ENCODE assay signal across 25 cellular contexts in the genomic region with DNA sequence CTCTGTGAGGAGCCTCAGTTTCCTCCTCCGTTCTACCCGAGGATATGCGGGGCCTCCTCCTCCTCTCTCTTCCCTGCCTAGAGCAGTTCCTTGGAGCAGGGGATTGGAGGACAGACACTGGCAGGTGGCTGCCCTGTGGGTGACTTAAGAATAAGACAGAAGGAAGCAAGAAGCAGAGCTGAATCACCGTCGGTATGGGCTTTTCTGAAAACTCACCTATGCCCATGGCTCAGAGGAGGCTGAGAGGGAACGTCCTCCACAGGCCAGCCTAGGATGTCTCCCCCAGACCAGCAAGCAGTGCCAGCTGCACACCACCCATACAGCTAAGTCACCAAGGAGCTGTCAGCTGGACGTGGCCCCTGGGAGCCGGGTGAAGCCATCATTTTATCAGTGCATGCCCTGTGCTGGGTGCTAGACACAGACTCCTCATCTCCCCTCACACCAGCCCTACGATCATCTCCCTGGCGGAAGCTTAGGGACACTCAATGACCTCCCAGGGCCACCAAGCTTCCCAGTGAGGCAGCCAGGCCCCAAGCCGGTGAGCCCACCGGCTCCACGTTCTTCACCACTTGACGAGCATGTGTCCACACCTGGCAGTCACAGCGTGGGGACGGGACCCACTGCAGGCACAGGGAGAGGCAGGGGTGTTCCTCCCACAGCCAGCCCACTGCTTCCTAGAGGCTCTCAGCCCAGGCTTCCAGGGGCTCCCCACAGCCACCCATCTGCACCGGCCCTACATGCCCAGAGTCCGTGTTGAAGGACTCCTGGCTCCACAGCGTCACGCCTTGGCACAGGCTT. TPM values are rescaled to one million over a fixed set of nuclear protein-coding genes. Genes with fewer than 3 reads are reported as not detected.
DNase-seq lines count a peak whose midpoint lies in the region; ATAC-seq, FAIRE-seq and TF ChIP-seq lines count a peak whose summit lies in the region.
"Had no signal": no experiment of that assay in that cellular context is flagged by ENCODE, and none has a peak within 500 bp of the region (broad histone marks: within the 10 kb centered on the region; RNA-seq: fewer than 3 reads in every experiment).

No MANE protein-coding gene starts in this region.

- POLR2A ChIA-PET in activated CD4-positive, alpha-beta memory T cell treated with anti-CD3 and anti-CD28 coated beads for 36 hours (lab: Charles Lee): no interaction called here

- no peaks in the 10 kb centered on the region for H3K36me3 ChIP-seq in heart right ventricle
- no peaks in the 10 kb centered on the region for H3K36me3 ChIP-seq in kidney (ENCODE audit: control insufficient read depth in 1 of 2, insufficient read depth in 2 of 2, low read length in 2 of 2)
- H3K36me3 ChIP-seq: BLaER1 had no signal

- DNase-seq in heart right ventricle (no peak), left ventricle myocardium superior (no peak), kidney (peak; percentile 49), progenitor cell of endocrine pancreas (ENCODE audit: low spot score, unreplicated experiment) (no peak), GM03348 (ENCODE audit: low spot score) (no peak), ecto neural progenitor cell (ENCODE audit: low spot score) (no peak)
- DNase-seq in activated CD4-positive, alpha-beta memory T cell treated with anti-CD3 and anti-CD28 coated beads for 36 hours: no peak
- DNase-seq: activated CD4-positive, alpha-beta T cell treated with anti-CD3 and anti-CD28 coated beads for 4 hours; effector CD8-positive, alpha-beta T cell; EL; hippocampal formation; mucosa of descending colon; NCI-H1092 treated with DMSO at 0.1 percent for 48 hours; NCI-H187 treated with DMSO at 0.1 percent for 48 hours; NCI-H69; psoas muscle; SK-N-SH had no signal

- no peak overlapping the region for H3K9ac ChIP-seq in kidney (ENCODE audit: low read length in 2 of 2)
- H3K9ac ChIP-seq: BLaER1, SK-N-SH had no signal

- H3K27me3 Mint-ChIP-seq in progenitor cell of endocrine pancreas: no peaks in the 10 kb centered on the region
- H3K27me3 Mint-ChIP-seq in activated CD4-positive, alpha-beta memory T cell treated with anti-CD3 and anti-CD28 coated beads for 36 hours: no peaks in the 10 kb centered on the region
- H3K27me3 Mint-ChIP-seq: activated naive CD8-positive, alpha-beta T cell; IgD-negative memory B cell had no signal

- H3K27ac ChIP-seq in heart right ventricle (peak overlapping the region in 7 of 10 donors; percentile 15 to 82 (median 66)), angular gyrus (ENCODE audit: low read depth, low read length) (peak overlapping the region; percentile 73), kidney (ENCODE audit: low read depth in 2 of 2, low read length in 2 of 2) (no peak overlapping the region)
- H3K27ac ChIP-seq: BLaER1, psoas muscle had no signal

- H3K4me1 ChIP-seq in heart right ventricle: peaks cover 43 to 99% (median 83%) of the 10 kb centered on the region in 9 donors
- peaks cover 0 to 31% of the 10 kb centered on the region in 2 donors for H3K4me1 ChIP-seq in kidney (ENCODE audit: control insufficient read depth in 1 of 2, insufficient read depth in 1 of 2, low read depth in 1 of 2, low read length in 2 of 2)

- TF ChIP-seq CTCF in heart right ventricle (IDR thresholded peaks at IDR 0.05) (no peak), kidney (IDR thresholded peaks at IDR 0.05; ENCODE audit: borderline replicate concordance, extremely low read depth, insufficient read depth) (no peak), progenitor cell of endocrine pancreas (IDR thresholded peaks at IDR 0.05; ENCODE audit: unreplicated experiment) (no peak)

- no peaks in the 10 kb centered on the region for H3K36me3 Mint-ChIP-seq in progenitor cell of endocrine pancreas (ENCODE audit: insufficient read depth)
- H3K36me3 Mint-ChIP-seq in activated CD4-positive, alpha-beta memory T cell treated with anti-CD3 and anti-CD28 coated beads for 36 hours: no peaks in the 10 kb centered on the region
- H3K36me3 Mint-ChIP-seq: activated naive CD8-positive, alpha-beta T cell had no signal

- 85 to 86% methylated on average over 20 of the region's 20 CpGs for WGBS in heart right ventricle, 2 donors

- no peak for FAIRE-seq in kidney (lab: Jason Lieb, UNC)
- FAIRE-seq: D721Med, frontal cortex, GM19239 had no signal

- CTCF ChIA-PET in activated CD4-positive, alpha-beta memory T cell treated with anti-CD3 and anti-CD28 coated beads for 36 hours (lab: Charles Lee): interaction anchor here (1.0 to 3.1 kb wide), 2 partner anchors 20 to 120 kb away, joined by 3 to 14 read pairs; no protein-coding TSS in a partner anchor

- H3K27ac Mint-ChIP-seq in progenitor cell of endocrine pancreas: no peak overlapping the region
- H3K27ac Mint-ChIP-seq in activated CD4-positive, alpha-beta memory T cell treated with anti-CD3 and anti-CD28 coated beads for 36 hours: no peak overlapping the region
- H3K27ac Mint-ChIP-seq: activated naive CD8-positive, alpha-beta T cell had no signal

- H3K9me3 ChIP-seq in heart right ventricle (no peaks in the 10 kb centered on the region), kidney (ENCODE audit: control insufficient read depth in 1 of 2, low read length in 2 of 2) (no peaks in the 10 kb centered on the region)
- H3K9me3 ChIP-seq: BLaER1, mucosa of descending colon, psoas muscle, SK-N-SH had no signal

- no peaks in the 10 kb centered on the region for H3K27me3 ChIP-seq in heart right ventricle
- H3K27me3 ChIP-seq: BLaER1 had no signal

- ATAC-seq in heart right ventricle (no peak), left ventricle myocardium superior (no peak)
- ATAC-seq: mucosa of descending colon, psoas muscle had no signal

- peaks cover 13% of the 10 kb centered on the region for H3K4me1 Mint-ChIP-seq in progenitor cell of endocrine pancreas (ENCODE audit: low read depth)
- H3K4me1 Mint-ChIP-seq in activated CD4-positive, alpha-beta memory T cell treated with anti-CD3 and anti-CD28 coated beads for 36 hours (ENCODE audit: low read depth): no peaks in the 10 kb centered on the region

- intact Hi-C loops in heart right ventricle (cut with DNase I) (loop anchor here in 1 of 10 donors (5.0 kb wide), 1 partner anchor 47 kb away; no protein-coding TSS in a partner anchor), left ventricle myocardium superior (cut with micrococcal nuclease) (no loop called here), kidney (cut with DNase I) (no loop called here)
- intact Hi-C loops in activated CD4-positive, alpha-beta memory T cell treated with anti-CD3 and anti-CD28 coated beads for 36 hours (cut with micrococcal nuclease): no loop called here

- no peak overlapping the region for H3K4me3 Mint-ChIP-seq in progenitor cell of endocrine pancreas (ENCODE audit: low read depth)
- H3K4me3 Mint-ChIP-seq in activated CD4-positive, alpha-beta memory T cell treated with anti-CD3 and anti-CD28 coated beads for 36 hours: no peak overlapping the region
- H3K4me3 Mint-ChIP-seq: activated naive CD8-positive, alpha-beta T cell; IgD-negative memory B cell; neural crest cell had no signal

- no peaks in the 10 kb centered on the region for H3K9me3 Mint-ChIP-seq in progenitor cell of endocrine pancreas (ENCODE audit: low read depth)
- no peaks in the 10 kb centered on the region for H3K9me3 Mint-ChIP-seq in activated CD4-positive, alpha-beta memory T cell treated with anti-CD3 and anti-CD28 coated beads for 36 hours
- H3K9me3 Mint-ChIP-seq: IgD-negative memory B cell, neural crest cell had no signal

- H3K4me3 ChIP-seq in heart right ventricle: no peak overlapping the region
- no peak overlapping the region for H3K4me3 ChIP-seq in kidney (ENCODE audit: low read length in 2 of 2)
- H3K4me3 ChIP-seq: BLaER1, mucosa of descending colon, psoas muscle had no signal

RNA-seq across cellular contexts. Expression of a gene that starts 21.4 kb away (rescaled TPM):
- total RNA-seq in heart right ventricle (100 to 1,000 TPM in 3 of 10 donors, 10 to 100 TPM in 7; 67.5 to 152 (median 92.7) TPM), left ventricle myocardium superior (136 TPM), kidney (92.0 TPM), progenitor cell of endocrine pancreas (71.3 and 72.0 TPM in 2 replicates)
- polyA plus RNA-seq in heart right ventricle (100 to 1,000 TPM in 1 of 2 donors, 10 to 100 TPM in 1; 47.1 to 108 TPM), kidney (ENCODE audit: insufficient read depth, low read depth, low replicate concordance) (43.6 TPM)
- total RNA-seq in activated CD4-positive, alpha-beta memory T cell treated with anti-CD3 and anti-CD28 coated beads for 36 hours: 10 to 100 TPM; 28.1 to 35.2 TPM

Comparison
In these comparisons a context has a peak if more than half of its experiments do, and no peak if none do; other contexts are left out.
1. H3K27ac ChIP-seq: peak in heart right ventricle (7 of 10) and angular gyrus (single experiment); none in kidney (0 of 2).